ENCODE assay signal across 14 cellular contexts in genomic region chr10:7319632-7320031, GRCh38.
DNase-seq lines count a peak whose midpoint lies in the region; ATAC-seq lines count a peak whose summit lies in the region.
"Had no signal": no experiment of that assay in that cellular context is flagged by ENCODE, and none has a peak within 500 bp of the region (broad histone marks: within the 10 kb centered on the region; RNA-seq: fewer than 3 reads in every experiment).

No MANE protein-coding gene starts in this region.

- ATAC-seq in stimulated activated naive CD8-positive, alpha-beta T cell treated with anti-CD3 and anti-CD28 coated beads, Interleukin-15, Interleukin-2, amounts not matched to agents 100 U/mL and 50 U/mL, for 24 hours = no peak
- no peak for ATAC-seq in T-cell (replicated peaks in 1 of 4)

- no peaks in the 10 kb centered on the region for H3K27me3 Mint-ChIP-seq in stimulated activated naive CD8-positive, alpha-beta T cell treated with anti-CD3 and anti-CD28 coated beads, Interleukin-15, Interleukin-2, amounts not matched to agents 100 ng/mL and 50 ng/mL, for 24 hours
- H3K27me3 Mint-ChIP-seq in T-cell = no peaks in the 10 kb centered on the region
- peaks cover 0 to 16% (median 0%) of the 10 kb centered on the region in 3 donors for H3K27me3 Mint-ChIP-seq in immature natural killer cell (ENCODE audit: low read depth in 3 of 3)
- H3K27me3 Mint-ChIP-seq: activated CD4-positive, alpha-beta memory T cell treated with anti-CD3 and anti-CD28 coated beads, Interleukin-2, amount 10 ng/mL, durations not matched to agents 7 days and 5 days had no signal

- POLR2A ChIA-PET in T-cell (lab: Charles Lee) = interaction anchor here in 1 of 2 donors (0.7 kb wide), 1 partner anchor 9 kb away, joined by 3 read pairs; no protein-coding TSS in a partner anchor

- H3K9me3 Mint-ChIP-seq in stimulated activated naive CD8-positive, alpha-beta T cell treated with anti-CD3 and anti-CD28 coated beads, Interleukin-15, Interleukin-2, amounts not matched to agents 100 ng/mL and 50 ng/mL, for 24 hours = peaks cover 6% of the 10 kb centered on the region
- peaks cover 0 to 12% (median 5%) of the 10 kb centered on the region in 3 donors for H3K9me3 Mint-ChIP-seq in T-cell
- H3K9me3 Mint-ChIP-seq in immature natural killer cell = no peaks in the 10 kb centered on the region

- H3K4me1 Mint-ChIP-seq in stimulated activated naive CD8-positive, alpha-beta T cell treated with anti-CD3 and anti-CD28 coated beads, Interleukin-15, Interleukin-2, amounts not matched to agents 100 ng/mL and 50 ng/mL, for 24 hours (ENCODE audit: low read depth) = peaks cover 62% of the 10 kb centered on the region
- H3K4me1 Mint-ChIP-seq in T-cell (peaks cover 57 to 72% (median 71%) of the 10 kb centered on the region in 3 donors), immature natural killer cell (peaks cover 66 to 81% of the 10 kb centered on the region in 2 donors)

- DNase-seq in stimulated activated naive CD8-positive, alpha-beta T cell treated with anti-CD3 and anti-CD28 coated beads, Interleukin-15, Interleukin-2, amounts not matched to agents 100 U/mL and 50 U/mL, for 24 hours = no peak
- DNase-seq in T-cell (no peak), immature natural killer cell (no peak), NCI-H2081 (lab: John Stamatoyannopoulos, UW) (no peak), Ammon's horn (ENCODE audit: low spot score) (no peak), ureter (ENCODE audit: low spot score) (no peak)
- DNase-seq: activated CD4-positive, alpha-beta memory T cell treated with anti-CD3 and anti-CD28 coated beads, Interleukin-2, amount 10 ng/mL, durations not matched to agents 7 days and 5 days; GOT3; left cardiac atrium; NCI-H2029 treated with DMSO at 0.1 percent for 48 hours; NCI-H446 treated with DMSO at 0.1 percent for 48 hours; NK-92 treated with Interleukin-12 subunit alpha and Interleukin-12 subunit beta, amount 100 ng/mL, for 24 hours; stimulated activated CD4-positive, alpha-beta T cell treated with anti-CD3 and anti-CD28 coated beads, Interleukin-4, amount 100 ng/mL, for 4 hours had no signal

- peaks cover 55% of the 10 kb centered on the region for H3K36me3 Mint-ChIP-seq in stimulated activated naive CD8-positive, alpha-beta T cell treated with anti-CD3 and anti-CD28 coated beads, Interleukin-15, Interleukin-2, amounts not matched to agents 100 ng/mL and 50 ng/mL, for 24 hours (ENCODE audit: low read depth)
- H3K36me3 Mint-ChIP-seq in T-cell = peaks cover 24% of the 10 kb centered on the region
- peaks cover 6 to 10% (median 6%) of the 10 kb centered on the region in 3 donors for H3K36me3 Mint-ChIP-seq in immature natural killer cell

- H3K27ac Mint-ChIP-seq in stimulated activated naive CD8-positive, alpha-beta T cell treated with anti-CD3 and anti-CD28 coated beads, Interleukin-15, Interleukin-2, amounts not matched to agents 100 ng/mL and 50 ng/mL, for 24 hours = peak overlapping the region; percentile 84
- peak overlapping the region; percentile 17 to 53 for H3K27ac Mint-ChIP-seq in T-cell
- peak overlapping the region; percentile 42 to 91 (median 65) for H3K27ac Mint-ChIP-seq in immature natural killer cell
- H3K27ac Mint-ChIP-seq: activated CD4-positive, alpha-beta memory T cell treated with anti-CD3 and anti-CD28 coated beads, Interleukin-2, amount 10 ng/mL, durations not matched to agents 7 days and 5 days had no signal

- peak overlapping the region; percentile 4 for H3K4me3 Mint-ChIP-seq in stimulated activated naive CD8-positive, alpha-beta T cell treated with anti-CD3 and anti-CD28 coated beads, Interleukin-15, Interleukin-2, amounts not matched to agents 100 ng/mL and 50 ng/mL, for 24 hours
- H3K4me3 Mint-ChIP-seq in T-cell (peak overlapping the region in 1 of 3 donors; percentile 56), immature natural killer cell (peak overlapping the region in 3 of 5 donors; percentile 36 to 62 (median 49))
- H3K4me3 Mint-ChIP-seq: activated CD4-positive, alpha-beta memory T cell treated with anti-CD3 and anti-CD28 coated beads, Interleukin-2, amount 10 ng/mL, durations not matched to agents 7 days and 5 days had no signal

- CTCF ChIA-PET in T-cell (lab: Charles Lee) = interaction anchor here in 1 of 2 donors (0.5 to 0.6 kb wide), 2 partner anchors 115 to 615 kb away, joined by 4 read pairs; no protein-coding TSS in a partner anchor
